8 cellular contexts compared by ENCODE assay signal in the genomic region with DNA sequence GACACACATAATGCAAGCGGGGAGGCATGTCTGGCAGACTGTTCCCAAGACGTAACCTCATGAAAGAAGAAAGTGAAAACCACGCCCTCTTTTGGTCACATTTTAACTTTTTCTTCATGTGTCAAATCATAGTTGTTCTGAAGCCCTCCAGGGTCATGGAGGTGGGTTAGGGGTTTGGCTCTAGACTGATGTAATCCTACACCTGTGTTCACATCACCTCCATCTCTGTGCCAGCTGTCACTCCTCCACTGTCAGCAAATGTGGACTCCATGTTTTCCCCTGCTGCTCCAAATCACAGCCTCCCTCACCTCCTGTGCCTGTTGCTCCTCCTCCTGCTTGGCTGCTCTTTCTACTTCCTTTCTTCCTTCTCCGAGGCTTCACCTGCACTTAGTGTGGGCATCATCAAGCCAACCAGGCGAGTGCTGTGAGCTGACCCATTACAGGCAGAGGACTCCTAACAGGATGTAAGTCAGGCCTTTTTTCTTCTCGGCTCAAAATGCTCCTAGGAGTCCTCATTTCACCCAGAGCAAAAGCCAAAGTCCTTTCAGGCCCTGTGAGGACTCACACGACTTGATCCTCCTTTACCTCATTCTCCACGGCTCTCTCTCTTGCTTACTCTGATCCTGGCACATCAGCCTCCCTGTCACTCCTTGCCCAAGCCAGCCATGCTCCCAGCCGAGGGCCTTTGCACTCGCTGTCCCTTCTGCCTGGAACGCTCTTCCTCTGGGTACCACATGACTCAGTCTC.
DNase-seq lines count a peak whose midpoint lies in the region; ATAC-seq and TF ChIP-seq lines count a peak whose summit lies in the region.

No MANE protein-coding gene starts in this region.

- H3K4me1 ChIP-seq in DND-41 (ENCODE audit: insufficient read depth, low read length) = peaks cover 26% of the 10 kb centered on the region

- H3K36me3 ChIP-seq in DND-41 (ENCODE audit: insufficient read depth, low read length) = no peaks in the 10 kb centered on the region

- H3K27me3 ChIP-seq in DND-41 (ENCODE audit: insufficient read depth, low read length, poor library complexity) = no peaks in the 10 kb centered on the region

- TF ChIP-seq CTCF in DND-41 (IDR thresholded peaks at IDR 0.05; ENCODE audit: borderline replicate concordance, extremely low read depth, low read length, poor library complexity, severe bottlenecking) (peak; percentile 45), GM13976 (IDR thresholded peaks at IDR 0.05; ENCODE audit: borderline replicate concordance, control extremely low read depth, extremely low read depth, insufficient read depth, missing control alignments) (no peak)

- no peaks in the 10 kb centered on the region for H3K9me3 ChIP-seq in DND-41 (ENCODE audit: insufficient read depth, low read length, severe bottlenecking)

- no peak overlapping the region for H3K4me2 ChIP-seq in DND-41 (ENCODE audit: insufficient read depth, low read length)

- DNase-seq in DND-41 (no peak), NCI-H524 treated with DMSO at 0.1 percent for 48 hours (lab: John Stamatoyannopoulos, UW) (peak; percentile 7), iPS DF 19.7 (ENCODE audit: low read depth, low spot score) (peak; percentile 20), GM13976 (ENCODE audit: low spot score) (no peak), foreskin melanocyte (no peak), GM03348 (ENCODE audit: low spot score) (no peak)

- in situ Hi-C loops in GM13976 (cut with MboI; ENCODE audit: low sequenced_read_pairs, unreplicated experiment) = no loop called here

- no peak overlapping the region for H2AFZ ChIP-seq in DND-41 (ENCODE audit: low read depth, low read length)

- ATAC-seq in DND-41 (ENCODE audit: insufficient read depth, low read depth) = peak; percentile 60
- ATAC-seq in GM21423 (IDR thresholded peaks at IDR 0.05; ENCODE audit: unreplicated experiment) = peak; percentile 65
- no peak for ATAC-seq in HG02840 (IDR thresholded peaks at IDR 0.05; ENCODE audit: low FRiP score, unreplicated experiment)

- no peak overlapping the region for H3K27ac ChIP-seq in DND-41 (ENCODE audit: low read length)

- no peak overlapping the region for H3K9ac ChIP-seq in DND-41 (ENCODE audit: low read depth, low read length)

- H3K79me2 ChIP-seq in DND-41 (ENCODE audit: insufficient read depth, low read length) = no peaks in the 10 kb centered on the region

- no peak overlapping the region for H3K4me3 ChIP-seq in DND-41 (ENCODE audit: low read depth in 1 of 2, low read length in 2 of 2)

- no peaks in the 10 kb centered on the region for H4K20me1 ChIP-seq in DND-41 (ENCODE audit: insufficient read depth, low read length)

Comparison
In these comparisons a context has a peak if more than half of its experiments do, and no peak if none do; other contexts are left out.
1. DNase-seq: peak in NCI-H524 treated with DMSO at 0.1 percent for 48 hours (single experiment) and iPS DF 19.7 (single experiment); none in DND-41 (single experiment), GM13976 (single experiment), foreskin melanocyte (single experiment) and GM03348 (single experiment).